In genomic region chr9:88983865-88984542, GRCh38 we compare ENCODE assay signal across 17 cellular contexts. TPM values are rescaled to one million over a fixed set of nuclear protein-coding genes. Genes with fewer than 3 reads are reported as not detected.
DNase-seq lines count a peak whose midpoint lies in the region; ATAC-seq and TF ChIP-seq lines count a peak whose summit lies in the region.
"Had no signal": no experiment of that assay in that cellular context is flagged by ENCODE, and none has a peak within 500 bp of the region (broad histone marks: within the 10 kb centered on the region; RNA-seq: fewer than 3 reads in every experiment).

No MANE protein-coding gene starts in this region.

- H3K27me3 ChIP-seq in esophagus squamous epithelium (no peaks in the 10 kb centered on the region), suprapubic skin (no peaks in the 10 kb centered on the region)

- H3K4me3 ChIP-seq in esophagus squamous epithelium: no peak overlapping the region
- H3K4me3 ChIP-seq in suprapubic skin: no peak overlapping the region
- H3K4me3 ChIP-seq: BLaER1 treated with 17β-estradiol and CSF1 and Interleukin-3, amounts not matched to agents 10 nM and 100 nM had no signal

- peak overlapping the region; percentile 1 to 54 (median 42) for H3K27ac ChIP-seq in esophagus squamous epithelium
- H3K27ac ChIP-seq in suprapubic skin: no peak overlapping the region
- H3K27ac ChIP-seq: BLaER1 treated with 17β-estradiol and CSF1 and Interleukin-3, amounts not matched to agents 10 nM and 100 nM; HL-60 had no signal

- H3K4me1 ChIP-seq in esophagus squamous epithelium (peaks cover 11 to 29% (median 11%) of the 10 kb centered on the region in 3 donors), suprapubic skin (peaks cover 31% of the 10 kb centered on the region)

- intact Hi-C loops in cardiac septum (cut with DNase I) (no loop called here), Right ventricle myocardium superior (cut with DNase I) (loop anchor here (10.0 kb wide), 1 partner anchor 109 kb away; no protein-coding TSS in a partner anchor), esophagus squamous epithelium (cut with DNase I) (loop anchor here (5.0 kb wide), 1 partner anchor 387 kb away; no protein-coding TSS in a partner anchor)

- H3K9me3 ChIP-seq in esophagus squamous epithelium: no peaks in the 10 kb centered on the region
- H3K9me3 ChIP-seq in suprapubic skin: no peaks in the 10 kb centered on the region

- no peak for TF ChIP-seq EP300 in suprapubic skin (IDR thresholded peaks at IDR 0.05)

- 40 to 55% methylated on average over 1 to 2 of the region's 2 CpGs for WGBS in esophagus squamous epithelium, 2 donors
- WGBS in suprapubic skin: 73% methylated on average over 2 of the region's 2 CpGs

- no peak for TF ChIP-seq CTCF in esophagus squamous epithelium (IDR thresholded peaks at IDR 0.05)
- no peak for TF ChIP-seq CTCF in suprapubic skin (IDR thresholded peaks at IDR 0.05)

- ATAC-seq in Right ventricle myocardium superior (ENCODE audit: poor library complexity) (no peak), HG02970 (IDR thresholded peaks at IDR 0.05; ENCODE audit: low FRiP score, unreplicated experiment) (no peak)

- DNase-seq in cardiac septum (ENCODE audit: low spot score) (peak; percentile 12), Right ventricle myocardium superior (no peak), esophagus squamous epithelium (lab: John Stamatoyannopoulos, UW) (no peak), mesenteric fat pad (ENCODE audit: low spot score) (peak; percentile 49), MV-4-11 (lab: John Stamatoyannopoulos, UW) (no peak), suprapubic skin (ENCODE audit: low spot score in 2 of 2) (no peak), LoVo (ENCODE audit: low spot score) (no peak)
- DNase-seq: ACHN; CD4-positive, CD25-positive, alpha-beta regulatory T cell; DMS53; GF-D8; GOT3; HCEC 1CT; HFFc6 had no signal

- TF ChIP-seq POLR2A in esophagus squamous epithelium (IDR thresholded peaks at IDR 0.05) (no peak), suprapubic skin (IDR thresholded peaks at IDR 0.05) (no peak)

- no peaks in the 10 kb centered on the region for H3K36me3 ChIP-seq in esophagus squamous epithelium
- no peaks in the 10 kb centered on the region for H3K36me3 ChIP-seq in suprapubic skin
- H3K36me3 ChIP-seq: BLaER1 treated with 17β-estradiol and CSF1 and Interleukin-3, amounts not matched to agents 10 nM and 100 nM had no signal

RNA-seq across cellular contexts. Expression of gene S1PR3, which starts 7.3 kb away (rescaled TPM):
- total RNA-seq in cardiac septum (9.9 TPM), Right ventricle myocardium superior (28.2 TPM), esophagus squamous epithelium (10 to 100 TPM in 1 of 4 donors, 1 to 10 TPM in 3; 1.3 to 14.3 (median 6.8) TPM), mesenteric fat pad (13.9 TPM), suprapubic skin (10 to 100 TPM in 1 of 4 donors, 1 to 10 TPM in 3; 4.3 to 13.5 (median 5.6) TPM)
- total RNA-seq: CD4-positive, CD25-positive, alpha-beta regulatory T cell had no signal

Comparison
In these comparisons a context has a peak if more than half of its experiments do, and no peak if none do; other contexts are left out.
1. DNase-seq: peak in cardiac septum (single experiment) and mesenteric fat pad (single experiment); none in Right ventricle myocardium superior (single experiment), esophagus squamous epithelium (single experiment), MV-4-11 (single experiment), suprapubic skin (0 of 2) and LoVo (single experiment).